7 cellular contexts compared by ENCODE assay signal in the genomic region with DNA sequence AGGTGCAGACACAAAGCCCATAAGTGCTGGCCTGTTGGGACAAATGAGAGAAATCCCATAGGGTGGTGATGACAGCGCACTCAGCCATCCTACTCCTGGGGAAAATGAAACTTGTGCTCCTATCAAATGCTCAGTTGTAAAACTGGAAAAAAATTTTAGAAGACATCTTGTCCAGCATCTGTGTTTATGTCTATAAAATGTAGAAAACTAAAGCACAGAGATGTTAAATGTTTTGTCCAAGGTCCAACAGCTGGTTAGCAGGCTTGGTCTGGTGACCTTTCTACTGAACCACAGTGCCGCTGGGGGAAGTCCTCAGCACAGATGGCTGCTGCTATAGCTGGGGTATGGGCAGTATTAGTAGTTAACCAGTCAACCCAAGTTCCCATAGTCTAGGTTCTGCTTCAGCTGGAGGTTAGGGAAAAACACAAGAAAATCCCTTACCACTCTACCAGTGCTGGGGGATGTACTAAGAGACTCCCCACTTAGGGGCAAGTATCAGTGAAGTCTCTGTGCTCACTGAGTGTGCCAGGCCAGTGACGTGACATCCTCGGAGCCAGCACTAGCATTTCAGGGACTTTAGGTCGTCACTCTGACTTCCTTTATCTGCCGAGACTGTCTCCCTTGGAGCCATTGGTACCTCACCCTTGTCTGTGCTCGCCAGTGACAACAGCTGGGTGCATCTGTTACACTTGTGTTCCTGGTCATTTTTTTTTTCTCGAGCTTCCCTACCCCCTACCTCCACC. TPM values are rescaled to one million over a fixed set of nuclear protein-coding genes. Genes with fewer than 3 reads are reported as not detected.
A peak's percentile ranks its signal among the peaks of the same experiment; 100 is the strongest.
DNase-seq lines count a peak whose midpoint lies in the region; ATAC-seq and TF ChIP-seq lines count a peak whose summit lies in the region.

No MANE protein-coding gene starts in this region.

- TF ChIP-seq CTCF in Peyer's patch (IDR thresholded peaks at IDR 0.05) (no peak), osteoblast (IDR thresholded peaks at IDR 0.05; ENCODE audit: extremely low read depth, low read depth, low read length) (no peak), lower leg skin (IDR thresholded peaks at IDR 0.05) (no peak), omental fat pad (IDR thresholded peaks at IDR 0.05) (no peak)

- intact Hi-C loops in lower leg skin (cut with DNase I; ENCODE audit: low total_unique reads) = no loop called here

- peak overlapping the region in 1 of 4 donors; percentile 75 for H3K4me3 ChIP-seq in Peyer's patch
- H3K4me3 ChIP-seq in osteoblast (ENCODE audit: insufficient read depth, low read length) = no peak overlapping the region
- H3K4me3 ChIP-seq in lower leg skin (ENCODE audit: low read depth, poor library complexity, severe bottlenecking) = no peak overlapping the region

- ATAC-seq in GM19023 (IDR thresholded peaks at IDR 0.05; ENCODE audit: unreplicated experiment) = peak; percentile 74
- peak; percentile 61 for ATAC-seq in HG02588 (IDR thresholded peaks at IDR 0.05; ENCODE audit: unreplicated experiment)
- ATAC-seq in omental fat pad (ENCODE audit: low FRiP score) = no peak

- H3K9me3 ChIP-seq in Peyer's patch = no peaks in the 10 kb centered on the region
- no peaks in the 10 kb centered on the region for H3K9me3 ChIP-seq in osteoblast (ENCODE audit: low read depth, low read length)

- H2AFZ ChIP-seq in osteoblast (ENCODE audit: low read length) = no peak overlapping the region

- H4K20me1 ChIP-seq in osteoblast (ENCODE audit: insufficient read depth, low read length) = no peaks in the 10 kb centered on the region

- TF ChIP-seq POLR2A in Peyer's patch (IDR thresholded peaks at IDR 0.05) (no peak), lower leg skin (IDR thresholded peaks at IDR 0.05) (no peak)

- no peaks in the 10 kb centered on the region for H3K27me3 ChIP-seq in Peyer's patch
- H3K27me3 ChIP-seq in osteoblast (ENCODE audit: insufficient read depth, low read length) = peaks cover 72% of the 10 kb centered on the region

- DNase-seq in Peyer's patch (peak in 2 of 3 donors; percentile 55 to 61), osteoblast (ENCODE audit: insufficient read length, low spot score, missing footprints) (peak; percentile 73), lower leg skin (ENCODE audit: low spot score in 2 of 2) (no peak), GM03348 (ENCODE audit: low spot score) (no peak), omental fat pad (ENCODE audit: low spot score) (no peak)

- WGBS in lower leg skin, 2 donors = 78% methylated on average over 8 of the region's 8 CpGs

- no peaks in the 10 kb centered on the region for H3K36me3 ChIP-seq in Peyer's patch
- no peaks in the 10 kb centered on the region for H3K36me3 ChIP-seq in osteoblast (ENCODE audit: insufficient read depth, low read length)

- no peak overlapping the region for H3K4me2 ChIP-seq in osteoblast (ENCODE audit: insufficient read depth, low read length)

- peaks cover 0 to 7% (median 0%) of the 10 kb centered on the region in 4 donors for H3K4me1 ChIP-seq in Peyer's patch
- peaks cover 7% of the 10 kb centered on the region for H3K4me1 ChIP-seq in osteoblast (ENCODE audit: insufficient read depth, low read length)

- H3K79me2 ChIP-seq in osteoblast (ENCODE audit: insufficient read depth, low read length) = no peaks in the 10 kb centered on the region

- peak overlapping the region; percentile 51 to 88 (median 58) for H3K27ac ChIP-seq in Peyer's patch
- H3K27ac ChIP-seq in osteoblast (ENCODE audit: low read depth, low read length) = no peak overlapping the region

RNA-seq across cellular contexts. Expression of a gene that starts 1.9 kb away (rescaled TPM):
- total RNA-seq in Peyer's patch = 10 to 100 TPM in 1 of 4 donors, 1 to 10 TPM in 3; 1.0 to 28.9 (median 3.5) TPM
- under 0.01 and 0.36 TPM in 2 replicates for total RNA-seq in osteoblast
- 10 to 100 TPM in 2 of 4 donors, 1 to 10 TPM in 2; 7.4 to 13.4 (median 9.9) TPM for total RNA-seq in lower leg skin
- total RNA-seq in omental fat pad = 1 to 10 TPM; 1.7 to 8.1 (median 7.0) TPM

RNA-seq across cellular contexts. Expression of a gene that starts 42.0 kb away (rescaled TPM):
- 10 to 100 TPM in 1 of 4 donors, 1 to 10 TPM in 2, under 1 TPM in 1; 0.70 to 14.9 (median 2.2) TPM for total RNA-seq in Peyer's patch
- 19.9 and 23.9 TPM in 2 replicates for total RNA-seq in osteoblast
- 10 to 100 TPM in 3 of 4 donors, 1 to 10 TPM in 1; 9.7 to 19.4 (median 14.7) TPM for total RNA-seq in lower leg skin
- 1 to 10 TPM; 3.1 to 7.7 (median 4.9) TPM for total RNA-seq in omental fat pad

Comparison
In these comparisons a context has a peak if more than half of its experiments do, and no peak if none do; other contexts are left out.
1. DNase-seq: peak in Peyer's patch (2 of 3) and osteoblast (single experiment); none in lower leg skin (0 of 2), GM03348 (single experiment) and omental fat pad (single experiment).